Comparison of ENCODE assay signal across 17 cellular contexts in the genomic region with DNA sequence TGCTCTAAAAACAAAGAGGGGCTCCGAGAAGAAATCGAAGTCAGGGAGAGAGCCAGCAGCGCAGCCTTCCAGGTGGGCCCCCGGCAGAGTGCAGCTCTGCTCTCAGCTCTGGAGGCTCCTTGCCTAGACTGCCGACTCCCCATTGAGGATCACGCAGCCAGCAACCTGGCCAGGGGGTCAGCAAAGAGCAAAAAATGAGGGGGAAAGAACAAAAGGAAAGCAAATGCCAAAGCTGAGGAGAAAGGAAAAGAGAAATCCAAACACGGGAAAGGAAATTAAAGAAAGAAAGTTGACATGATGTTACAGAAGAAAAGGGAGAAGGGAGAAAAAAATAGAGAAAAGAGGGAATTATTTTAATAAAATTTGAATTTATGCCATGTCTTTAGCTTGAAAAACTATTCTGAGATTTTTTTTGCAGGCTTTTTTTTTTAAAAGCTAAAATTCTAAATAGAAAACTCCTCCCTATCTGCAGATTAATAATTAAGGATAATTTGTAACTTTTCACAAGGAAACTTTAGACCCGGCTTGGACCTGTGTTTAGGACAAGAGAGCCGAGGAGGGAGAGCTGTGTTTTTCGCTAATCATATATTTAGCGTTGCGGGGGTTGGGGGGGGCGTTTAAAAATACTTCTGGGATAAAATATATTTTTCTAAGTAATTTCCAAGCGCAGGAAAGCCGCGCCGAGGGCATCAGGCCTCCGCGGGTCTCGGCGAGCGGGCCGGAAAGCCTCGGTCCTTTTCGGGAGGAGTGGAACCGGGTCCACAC. TPM values are rescaled to one million over a fixed set of nuclear protein-coding genes. Genes with fewer than 3 reads are reported as not detected.
A peak's percentile ranks its signal among the peaks of the same experiment; 100 is the strongest.
DNase-seq lines count a peak whose midpoint lies in the region; ATAC-seq and TF ChIP-seq lines count a peak whose summit lies in the region.
"Had no signal": no experiment of that assay in that cellular context is flagged by ENCODE, and none has a peak within 500 bp of the region (broad histone marks: within the 10 kb centered on the region; RNA-seq: fewer than 3 reads in every experiment).

No MANE protein-coding gene starts in this region.

- H3K27me3 Mint-ChIP-seq in activated CD4-positive, alpha-beta memory T cell treated with anti-CD3 and anti-CD28 coated beads, Interleukin-2, amount 10 ng/mL, durations not matched to agents 7 days and 5 days = peaks cover 86% of the 10 kb centered on the region
- H3K27me3 Mint-ChIP-seq in activated CD4-positive, alpha-beta memory T cell treated with anti-CD3 and anti-CD28 coated beads for 36 hours = peaks cover 81% of the 10 kb centered on the region

- 11% methylated on average over 26 of the region's 26 CpGs for WGBS in esophagus muscularis mucosa
- 14 to 24% (median 22%) methylated on average over 26 of the region's 26 CpGs for WGBS in psoas muscle, 3 donors

- peaks cover 26% of the 10 kb centered on the region for H3K4me1 Mint-ChIP-seq in activated CD4-positive, alpha-beta memory T cell treated with anti-CD3 and anti-CD28 coated beads, Interleukin-2, amount 10 ng/mL, durations not matched to agents 7 days and 5 days
- peaks cover 43% of the 10 kb centered on the region for H3K4me1 Mint-ChIP-seq in activated CD4-positive, alpha-beta memory T cell treated with anti-CD3 and anti-CD28 coated beads for 36 hours (ENCODE audit: low read depth)

- peaks cover 6% of the 10 kb centered on the region for H3K36me3 Mint-ChIP-seq in activated CD4-positive, alpha-beta memory T cell treated with anti-CD3 and anti-CD28 coated beads, Interleukin-2, amount 10 ng/mL, durations not matched to agents 7 days and 5 days (ENCODE audit: low read depth)
- H3K36me3 Mint-ChIP-seq in activated CD4-positive, alpha-beta memory T cell treated with anti-CD3 and anti-CD28 coated beads for 36 hours = no peaks in the 10 kb centered on the region

- TF ChIP-seq CTCF in PC-3 (conservative IDR thresholded peaks at IDR 0.05; ENCODE audit: low read depth, low read length) (no peak), esophagus muscularis mucosa (IDR thresholded peaks at IDR 0.05) (no peak), psoas muscle (IDR thresholded peaks at IDR 0.05) (no peak), uterus (IDR thresholded peaks at IDR 0.05) (no peak), OCI-LY7 (conservative IDR thresholded peaks at IDR 0.05; ENCODE audit: low read length) (no peak)

- peak overlapping the region; percentile 33 for H3K4me3 Mint-ChIP-seq in activated CD4-positive, alpha-beta memory T cell treated with anti-CD3 and anti-CD28 coated beads, Interleukin-2, amount 10 ng/mL, durations not matched to agents 7 days and 5 days
- H3K4me3 Mint-ChIP-seq in activated CD4-positive, alpha-beta memory T cell treated with anti-CD3 and anti-CD28 coated beads for 36 hours = no peak overlapping the region

- H3K4me3 ChIP-seq in PC-3 (ENCODE audit: low read length) (peak overlapping the region; percentile 21; the same call in 1 of the 2 replicates), esophagus muscularis mucosa (peak overlapping the region; percentile 26 to 47 (median 36)), psoas muscle (peak overlapping the region; percentile 47), uterus (no peak overlapping the region), OCI-LY7 (ENCODE audit: low read depth, low read length, poor library complexity, severe bottlenecking) (no peak overlapping the region)
- H3K4me3 ChIP-seq: A549, skin epidermis, thyroid gland had no signal

- H3K9me3 Mint-ChIP-seq in activated CD4-positive, alpha-beta memory T cell treated with anti-CD3 and anti-CD28 coated beads, Interleukin-2, amount 10 ng/mL, durations not matched to agents 7 days and 5 days = no peaks in the 10 kb centered on the region
- H3K9me3 Mint-ChIP-seq in activated CD4-positive, alpha-beta memory T cell treated with anti-CD3 and anti-CD28 coated beads for 36 hours = no peaks in the 10 kb centered on the region

- H4K20me1 ChIP-seq in PC-3 (ENCODE audit: low read length) (no peaks in the 10 kb centered on the region), OCI-LY7 (ENCODE audit: insufficient read depth, low read length) (0 out of 2 replicates have a peak, but pooled peaks cover 4% of the 10 kb centered on the region)

- peak overlapping the region; percentile 53 for H3K27ac Mint-ChIP-seq in activated CD4-positive, alpha-beta memory T cell treated with anti-CD3 and anti-CD28 coated beads, Interleukin-2, amount 10 ng/mL, durations not matched to agents 7 days and 5 days
- no peak overlapping the region for H3K27ac Mint-ChIP-seq in activated CD4-positive, alpha-beta memory T cell treated with anti-CD3 and anti-CD28 coated beads for 36 hours

- no peaks in the 10 kb centered on the region for H3K4me1 ChIP-seq in PC-3 (ENCODE audit: insufficient read depth, low read length)
- peaks cover 46 to 79% (median 65%) of the 10 kb centered on the region in 4 donors for H3K4me1 ChIP-seq in esophagus muscularis mucosa
- peaks cover 20% of the 10 kb centered on the region for H3K4me1 ChIP-seq in psoas muscle
- peaks cover 0 to 34% of the 10 kb centered on the region in 2 donors for H3K4me1 ChIP-seq in uterus
- H3K4me1 ChIP-seq in OCI-LY7 (ENCODE audit: insufficient read depth, low read length, poor library complexity, severe bottlenecking) = no peaks in the 10 kb centered on the region

- H3K9ac ChIP-seq in PC-3 (ENCODE audit: low read length) = no peak overlapping the region

- CTCF ChIA-PET in activated CD4-positive, alpha-beta memory T cell treated with anti-CD3 and anti-CD28 coated beads, Interleukin-2, amount 10 ng/mL, durations not matched to agents 7 days and 5 days (lab: Charles Lee) = interaction anchor here (0.6 kb wide), 1 partner anchor 114 kb away, joined by 3 read pairs; no protein-coding TSS in a partner anchor
- CTCF ChIA-PET in activated CD4-positive, alpha-beta memory T cell treated with anti-CD3 and anti-CD28 coated beads for 36 hours (lab: Charles Lee) = interaction anchor here (0.7 to 1.5 kb wide), 4 partner anchors 76 to 212 kb away, joined by 3 to 5 read pairs (median 4); a partner anchor contains a TSS
- CTCF ChIA-PET in PC-3 (lab: Charles Lee) (no interaction called here), OCI-LY7 (lab: Charles Lee; ENCODE audit: unreplicated experiment) (no interaction called here)

- H2AFZ ChIP-seq in PC-3 (ENCODE audit: low read length) = no peak overlapping the region
- no peak overlapping the region for H2AFZ ChIP-seq in OCI-LY7 (ENCODE audit: low read length)

- H3K4me2 ChIP-seq in PC-3 (ENCODE audit: low read length) (peak overlapping the region; percentile 16; the same call in 1 of the 2 replicates), OCI-LY7 (ENCODE audit: low read length) (no peak overlapping the region)
- H3K4me2 ChIP-seq: A549 had no signal

- no peak for DNase-seq in activated CD4-positive, alpha-beta memory T cell treated with anti-CD3 and anti-CD28 coated beads, Interleukin-2, amount 10 ng/mL, durations not matched to agents 7 days and 5 days
- DNase-seq in activated CD4-positive, alpha-beta memory T cell treated with anti-CD3 and anti-CD28 coated beads for 36 hours = no peak
- DNase-seq in PC-3 (no peak), esophagus muscularis mucosa (ENCODE audit: extremely low spot score) (no peak), psoas muscle (no peak), uterus (no peak), OCI-LY7 (ENCODE audit: low spot score) (no peak)
- DNase-seq: Calu3, NCI-H1436, T1000, thyroid gland had no signal

- BruUV-seq in PC-3 (replicated peaks; lab: Mats Ljungman, UMichigan) (no TSS peak), OCI-LY7 (replicated peaks; lab: Mats Ljungman, UMichigan) (no TSS peak)

- H3K36me3 ChIP-seq in PC-3 (ENCODE audit: low read depth, low read length) (no peaks in the 10 kb centered on the region; the same call in 1 of the 2 replicates), esophagus muscularis mucosa (no peaks in the 10 kb centered on the region), psoas muscle (ENCODE audit: insufficient read depth in 1 of 2, low read depth in 1 of 2) (no peaks in the 10 kb centered on the region), uterus (no peaks in the 10 kb centered on the region), OCI-LY7 (ENCODE audit: insufficient read depth, low read length) (no peaks in the 10 kb centered on the region)
- H3K36me3 ChIP-seq: thyroid gland had no signal

- H3K9me3 ChIP-seq in PC-3 (ENCODE audit: low read length) (no peaks in the 10 kb centered on the region), esophagus muscularis mucosa (no peaks in the 10 kb centered on the region), psoas muscle (no peaks in the 10 kb centered on the region), uterus (no peaks in the 10 kb centered on the region), OCI-LY7 (ENCODE audit: low read length) (no peaks in the 10 kb centered on the region)
- H3K9me3 ChIP-seq: A549, thyroid gland had no signal

- TF ChIP-seq POLR2A in esophagus muscularis mucosa (IDR thresholded peaks at IDR 0.05; ENCODE audit: low read depth) (no peak), uterus (IDR thresholded peaks at IDR 0.05) (no peak)

- H3K27ac ChIP-seq in PC-3 (ENCODE audit: low read length) (no peak overlapping the region), esophagus muscularis mucosa (replicated peaks in 1 of 4) (no peak overlapping the region), psoas muscle (no peak overlapping the region), uterus (no peak overlapping the region), OCI-LY7 (ENCODE audit: low read depth, low read length, poor library complexity, severe bottlenecking) (no peak overlapping the region)
- H3K27ac ChIP-seq: A549, RWPE1, skin epidermis, thyroid gland had no signal

- H3K27me3 ChIP-seq in PC-3 (ENCODE audit: low read length) (peaks cover 97% of the 10 kb centered on the region), esophagus muscularis mucosa (peaks cover 7 to 100% (median 88%) of the 10 kb centered on the region in 4 donors), psoas muscle (ENCODE audit: insufficient read depth in 3 of 3, low read length in 2 of 3) (peaks cover 0 to 99% (median 70%) of the 10 kb centered on the region in 3 donors), uterus (peaks cover 22 to 88% of the 10 kb centered on the region in 2 donors)

- intact Hi-C loops in activated CD4-positive, alpha-beta memory T cell treated with anti-CD3 and anti-CD28 coated beads for 36 hours (cut with micrococcal nuclease) = loop anchor here (10.0 kb wide), 2 partner anchors 388 to 478 kb away; a partner anchor contains a TSS
- intact Hi-C loops in PC-3 (cut with micrococcal nuclease) = loop anchor here (10.0 kb wide), 1 partner anchor 128 kb away; no protein-coding TSS in a partner anchor
- intact Hi-C loops in esophagus muscularis mucosa (cut with DNase I) = no loop called here
- intact Hi-C loops in psoas muscle (cut with DNase I) = loop anchor here in 1 of 2 donors (10.0 kb wide), 1 partner anchor 182 kb away; no protein-coding TSS in a partner anchor
- intact Hi-C loops in uterus (cut with DNase I; ENCODE audit: low total_unique reads) = no loop called here
- intact Hi-C loops in OCI-LY7 (cut with micrococcal nuclease; ENCODE audit: unreplicated experiment) = no loop called here

- POLR2A ChIA-PET in activated CD4-positive, alpha-beta memory T cell treated with anti-CD3 and anti-CD28 coated beads, Interleukin-2, amount 10 ng/mL, durations not matched to agents 7 days and 5 days (lab: Charles Lee) = no interaction called here
- POLR2A ChIA-PET in activated CD4-positive, alpha-beta memory T cell treated with anti-CD3 and anti-CD28 coated beads for 36 hours (lab: Charles Lee) = no interaction called here
- POLR2A ChIA-PET in PC-3 (lab: Charles Lee; ENCODE audit: unreplicated experiment) = no interaction called here
- POLR2A ChIA-PET in OCI-LY7 (lab: Charles Lee) = interaction anchor here (0.6 to 0.7 kb wide), 4 partner anchors 177 to 1073 kb away, joined by 3 read pairs; no protein-coding TSS in a partner anchor

- H3K9me2 ChIP-seq in PC-3 (replicated peaks; ENCODE audit: low read length) (no peaks in the 10 kb centered on the region), OCI-LY7 (ENCODE audit: insufficient read depth, low read length) (no peaks in the 10 kb centered on the region)

- no peaks in the 10 kb centered on the region for H3F3A ChIP-seq in PC-3 (ENCODE audit: low read length, unreplicated experiment)

- TF ChIP-seq EP300 in esophagus muscularis mucosa (IDR thresholded peaks at IDR 0.05) = no peak

- H3K79me2 ChIP-seq in PC-3 (ENCODE audit: low read length) (no peaks in the 10 kb centered on the region), OCI-LY7 (ENCODE audit: insufficient read depth, low read depth, low read length) (no peaks in the 10 kb centered on the region)

- ATAC-seq in PC-3 (no peak), psoas muscle (no peak), GM21526 (IDR thresholded peaks at IDR 0.05; ENCODE audit: low FRiP score, unreplicated experiment) (no peak)
- ATAC-seq: A549 had no signal

RNA-seq across cellular contexts. Expression of a gene that starts 1.9 kb away (rescaled TPM):
- not detected for total RNA-seq in activated CD4-positive, alpha-beta memory T cell treated with anti-CD3 and anti-CD28 coated beads, Interleukin-2, amount 10 ng/mL, durations not matched to agents 7 days and 5 days
- total RNA-seq in activated CD4-positive, alpha-beta memory T cell treated with anti-CD3 and anti-CD28 coated beads for 36 hours = not detected
- total RNA-seq in PC-3 (2014; rRNA removed) = not detected in 2 replicates
- total RNA-seq in esophagus muscularis mucosa = not detected
- total RNA-seq in psoas muscle = not detected
- not detected for polyA plus RNA-seq in psoas muscle
- 10 to 100 TPM in 2 of 4 donors, under 1 TPM in 1, not detected in 1; 0.64 to 39.7 (median 21.3) TPM for total RNA-seq in uterus
- not detected in 2 replicates for total RNA-seq in OCI-LY7 (2014; rRNA removed; shearing (Covaris generic))
- total RNA-seq in OCI-LY7 (2022) = not detected in 2 replicates
- total RNA-seq: Calu3, fibroblast of villous mesenchyme, myocyte, thyroid gland had no signal

Comparison
In these comparisons a context has a peak if more than half of its experiments do, and no peak if none do; other contexts are left out.
1. H3K4me3 ChIP-seq: peak in PC-3 (single experiment), esophagus muscularis mucosa (4 of 4) and psoas muscle (single experiment); none in uterus (0 of 2) and OCI-LY7 (single experiment).
2. CTCF ChIA-PET loops: an anchor here in activated CD4-positive, alpha-beta memory T cell treated with anti-CD3 and anti-CD28 coated beads, Interleukin-2, amount 10 ng/mL, durations not matched to agents 7 days and 5 days (0.6 kb wide) and activated CD4-positive, alpha-beta memory T cell treated with anti-CD3 and anti-CD28 coated beads for 36 hours (0.7 to 1.5 kb wide); none called in PC-3 and OCI-LY7.
3. intact Hi-C loops: an anchor here in activated CD4-positive, alpha-beta memory T cell treated with anti-CD3 and anti-CD28 coated beads for 36 hours (10.0 kb wide) and PC-3 (10.0 kb wide); none called in esophagus muscularis mucosa, uterus and OCI-LY7.